29 cellular contexts compared by ENCODE assay signal in genomic region chr13:89150362-89150761, GRCh38.
DNase-seq lines count a peak whose midpoint lies in the region; ATAC-seq and TF ChIP-seq lines count a peak whose summit lies in the region.
"Had no signal": no experiment of that assay in that cellular context is flagged by ENCODE, and none has a peak within 500 bp of the region (broad histone marks: within the 10 kb centered on the region; RNA-seq: fewer than 3 reads in every experiment).

No MANE protein-coding gene starts in this region.

- POLR2A ChIA-PET in activated CD4-positive, alpha-beta T cell treated with anti-CD3 and anti-CD28 coated beads, Interleukin-2, amount 10 ng/mL, durations not matched to agents 7 days and 5 days (lab: Charles Lee), result no interaction called here

- H3K4me1 Mint-ChIP-seq in activated CD4-positive, alpha-beta T cell treated with anti-CD3 and anti-CD28 coated beads, Interleukin-2, amount 10 ng/mL, durations not matched to agents 7 days and 5 days, result no peaks in the 10 kb centered on the region
- H3K4me1 Mint-ChIP-seq: activated B cell treated with CpG ODN at 0.5 μM for 24 hours; B cell; CD4-positive, alpha-beta memory T cell had no signal

- H3K27me3 ChIP-seq in osteoblast (ENCODE audit: insufficient read depth, low read length), result no peaks in the 10 kb centered on the region
- H3K27me3 ChIP-seq: stomach, vagina had no signal

- no peak overlapping the region for H3K4me2 ChIP-seq in osteoblast (ENCODE audit: insufficient read depth, low read length)
- H3K4me2 ChIP-seq: KMS-11 had no signal

- no peaks in the 10 kb centered on the region for H4K20me1 ChIP-seq in osteoblast (ENCODE audit: insufficient read depth, low read length)

- DNase-seq in NCI-H226, result peak; percentile 79
- peak; percentile 93 for DNase-seq in amniotic epithelial cell (ENCODE audit: low read depth)
- DNase-seq in fibroblast of the aortic adventitia (ENCODE audit: low read depth), result peak; percentile 64
- DNase-seq in osteoblast (ENCODE audit: insufficient read length, low spot score, missing footprints), result peak; percentile 13
- no peak for DNase-seq in activated CD4-positive, alpha-beta T cell treated with anti-CD3 and anti-CD28 coated beads, Interleukin-2, amount 10 ng/mL, durations not matched to agents 7 days and 5 days
- DNase-seq in NCI-H748 treated with DMSO at 0.1 percent for 48 hours (lab: John Stamatoyannopoulos, UW), result no peak
- DNase-seq: ACHN; activated B cell treated with CpG ODN at 0.5 μM for 24 hours; activated gamma-delta T cell treated with Interleukin-2 at 50 U/mL for 16 hours; activated T-cell treated with anti-CD3 and anti-CD28 coated beads, Interleukin-2, amount 50 U/mL, for 24 hours; CD4-positive, alpha-beta memory T cell; glutamatergic neuron; left ventricle myocardium superior; NCI-H1417 treated with DMSO at 0.1 percent for 48 hours; NCI-H2081; NCI-H345; NCI-H69; SIG-M5; stimulated activated CD4-positive, alpha-beta T cell treated with anti-CD3 and anti-CD28 coated beads, Interleukin-4, amount 100 ng/mL, for 1 hour; stomach had no signal

- TF ChIP-seq CTCF in fibroblast of the aortic adventitia (IDR thresholded peaks at IDR 0.05; ENCODE audit: insufficient read depth, low read length) (no peak), osteoblast (IDR thresholded peaks at IDR 0.05; ENCODE audit: extremely low read depth, low read depth, low read length) (no peak)

- H3K36me3 ChIP-seq in osteoblast (ENCODE audit: insufficient read depth, low read length), result no peaks in the 10 kb centered on the region
- H3K36me3 ChIP-seq: stomach, vagina had no signal

- H3K4me3 Mint-ChIP-seq in activated CD4-positive, alpha-beta T cell treated with anti-CD3 and anti-CD28 coated beads, Interleukin-2, amount 10 ng/mL, durations not matched to agents 7 days and 5 days, result no peak overlapping the region
- H3K4me3 Mint-ChIP-seq: activated B cell treated with CpG ODN at 0.5 μM for 24 hours; activated T-cell treated with anti-CD3 and anti-CD28 coated beads, Interleukin-2, amount 50 U/mL, for 24 hours; B cell; CD4-positive, alpha-beta memory T cell; T-helper 2 cell treated with Interferon-gamma antibody and Interleukin-4, amounts not matched to agents 5 μg/mL and 100 μg/mL, for 36 hours had no signal

- no peaks in the 10 kb centered on the region for H3K9me3 ChIP-seq in osteoblast (ENCODE audit: low read depth, low read length)
- H3K9me3 ChIP-seq: vagina had no signal

- H3K27ac ChIP-seq in osteoblast (ENCODE audit: low read depth, low read length), result no peak overlapping the region
- H3K27ac ChIP-seq: KMS-11, stomach, vagina had no signal

- no peaks in the 10 kb centered on the region for H3K36me3 Mint-ChIP-seq in activated CD4-positive, alpha-beta T cell treated with anti-CD3 and anti-CD28 coated beads, Interleukin-2, amount 10 ng/mL, durations not matched to agents 7 days and 5 days (ENCODE audit: low read depth)
- H3K36me3 Mint-ChIP-seq: CD4-positive, alpha-beta memory T cell had no signal

- no peak for ATAC-seq in HG02798 (IDR thresholded peaks at IDR 0.05; ENCODE audit: poor library complexity, unreplicated experiment)
- ATAC-seq in HG02610 (IDR thresholded peaks at IDR 0.05; ENCODE audit: unreplicated experiment), result no peak
- ATAC-seq: left ventricle myocardium superior, Panc1, sciatic nerve had no signal

- no peak overlapping the region for H2AFZ ChIP-seq in osteoblast (ENCODE audit: low read length)

- H3K4me3 ChIP-seq in fibroblast of the aortic adventitia (ENCODE audit: low read depth, low read length) (no peak overlapping the region), osteoblast (ENCODE audit: insufficient read depth, low read length) (no peak overlapping the region)
- H3K4me3 ChIP-seq: stomach, vagina had no signal

- CTCF ChIA-PET in activated CD4-positive, alpha-beta T cell treated with anti-CD3 and anti-CD28 coated beads, Interleukin-2, amount 10 ng/mL, durations not matched to agents 7 days and 5 days (lab: Charles Lee), result no interaction called here

- no peaks in the 10 kb centered on the region for H3K4me1 ChIP-seq in osteoblast (ENCODE audit: insufficient read depth, low read length)
- H3K4me1 ChIP-seq: stomach, vagina had no signal

- no peaks in the 10 kb centered on the region for H3K79me2 ChIP-seq in osteoblast (ENCODE audit: insufficient read depth, low read length)

- no peaks in the 10 kb centered on the region for H3K9me3 Mint-ChIP-seq in activated CD4-positive, alpha-beta T cell treated with anti-CD3 and anti-CD28 coated beads, Interleukin-2, amount 10 ng/mL, durations not matched to agents 7 days and 5 days

- no peaks in the 10 kb centered on the region for H3K27me3 Mint-ChIP-seq in activated CD4-positive, alpha-beta T cell treated with anti-CD3 and anti-CD28 coated beads, Interleukin-2, amount 10 ng/mL, durations not matched to agents 7 days and 5 days
- H3K27me3 Mint-ChIP-seq: activated B cell treated with CpG ODN at 0.5 μM for 24 hours; activated T-cell treated with anti-CD3 and anti-CD28 coated beads, Interleukin-2, amount 50 U/mL, for 24 hours; B cell; CD4-positive, alpha-beta memory T cell; progenitor cell of endocrine pancreas had no signal

- H3K27ac Mint-ChIP-seq in activated CD4-positive, alpha-beta T cell treated with anti-CD3 and anti-CD28 coated beads, Interleukin-2, amount 10 ng/mL, durations not matched to agents 7 days and 5 days, result no peak overlapping the region
- H3K27ac Mint-ChIP-seq: activated B cell treated with CpG ODN at 0.5 μM for 24 hours; activated T-cell treated with anti-CD3 and anti-CD28 coated beads, Interleukin-2, amount 50 U/mL, for 24 hours; B cell; CD4-positive, alpha-beta memory T cell; progenitor cell of endocrine pancreas; T-helper 2 cell treated with Interferon-gamma antibody and Interleukin-4, amounts not matched to agents 5 μg/mL and 100 μg/mL, for 36 hours had no signal

Comparison
In these comparisons a context has a peak if more than half of its experiments do, and no peak if none do; other contexts are left out.
1. DNase-seq: peak in NCI-H226 (single experiment), amniotic epithelial cell (single experiment), fibroblast of the aortic adventitia (single experiment) and osteoblast (single experiment); none in activated CD4-positive, alpha-beta T cell treated with anti-CD3 and anti-CD28 coated beads, Interleukin-2, amount 10 ng/mL, durations not matched to agents 7 days and 5 days (single experiment) and NCI-H748 treated with DMSO at 0.1 percent for 48 hours (single experiment).